Comparison of ENCODE assay signal across 22 cellular contexts in the genomic region with DNA sequence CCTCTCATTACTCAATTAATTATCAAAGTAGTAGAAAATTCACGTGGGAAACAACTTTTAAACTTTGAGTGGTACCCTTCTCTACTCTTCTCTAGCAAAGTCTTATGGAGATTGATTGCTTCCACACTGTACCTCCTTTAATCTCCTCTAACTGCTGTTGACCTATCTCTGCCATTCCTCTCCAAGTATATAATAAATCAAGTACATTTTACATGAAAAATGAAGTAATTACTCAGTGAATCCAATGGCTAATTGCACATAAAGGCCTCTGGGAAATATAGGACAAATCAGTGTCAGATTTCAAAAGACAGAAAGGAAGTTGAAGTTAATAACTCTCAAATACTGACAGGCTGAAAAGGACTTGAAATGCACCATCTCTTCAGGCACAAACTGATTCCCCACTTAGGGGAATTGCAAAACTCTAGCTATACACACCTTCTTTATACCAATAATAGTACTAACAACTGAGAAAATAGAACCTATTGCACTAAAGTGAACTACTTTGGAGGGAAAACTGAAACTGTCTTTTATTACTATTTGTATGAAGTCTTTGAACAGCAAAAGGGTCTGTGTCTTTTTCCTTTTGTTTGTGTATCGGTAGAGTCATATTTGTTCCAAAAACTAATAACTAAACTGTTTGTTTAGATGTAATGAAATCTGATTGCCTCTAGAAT.
DNase-seq lines count a peak whose midpoint lies in the region; ATAC-seq and TF ChIP-seq lines count a peak whose summit lies in the region.
"Had no signal": no experiment of that assay in that cellular context is flagged by ENCODE, and none has a peak within 500 bp of the region (broad histone marks: within the 10 kb centered on the region; RNA-seq: fewer than 3 reads in every experiment).

No MANE protein-coding gene starts in this region.

- H3K9me3 ChIP-seq in SU-DHL-6 (ENCODE audit: insufficient read depth, low read length) (no peaks in the 10 kb centered on the region), neural progenitor cell (ENCODE audit: low read depth) (no peaks in the 10 kb centered on the region)
- H3K9me3 ChIP-seq: BLaER1, body of pancreas, MG63, ovary, tibial nerve had no signal

- no peak for TF ChIP-seq CTCF in SU-DHL-6 (IDR thresholded peaks at IDR 0.05; ENCODE audit: insufficient read depth, low read length, poor library complexity, severe bottlenecking)
- no peak for TF ChIP-seq CTCF in neural progenitor cell (IDR thresholded peaks at IDR 0.05)
- no peak for TF ChIP-seq CTCF in chondrocyte (IDR thresholded peaks at IDR 0.05)

- peaks cover 8% of the 10 kb centered on the region for H3K4me1 ChIP-seq in neural progenitor cell
- H3K4me1 ChIP-seq: body of pancreas, tibial nerve had no signal

- DNase-seq in HEK293T (ENCODE audit: extremely low spot score): peak; percentile 53
- peak; percentile 64 for DNase-seq in NCI-H1417 treated with DMSO at 0.1 percent for 48 hours (lab: John Stamatoyannopoulos, UW)
- no peak for DNase-seq in neural progenitor cell (ENCODE audit: low spot score)
- no peak for DNase-seq in chondrocyte (ENCODE audit: low spot score)
- no peak for DNase-seq in glomerular visceral epithelial cell (ENCODE audit: extremely low spot score)
- DNase-seq: activated CD4-positive, alpha-beta T cell treated with anti-CD3 and anti-CD28 coated beads, Interleukin-2, amount 10 ng/mL, durations not matched to agents 7 days and 5 days; activated T-cell treated with anti-CD3 and anti-CD28 coated beads, Interleukin-2, amount 50 U/mL, for 4 hours; body of pancreas; DMS153; left ventricle myocardium superior; MG63; naive thymus-derived CD8-positive, alpha-beta T cell; NCI-H1436; NCI-H2171 treated with DMSO at 0.1 percent for 48 hours; NCI-H774; ovary; stimulated activated CD4-positive, alpha-beta T cell treated with anti-CD3 and anti-CD28 coated beads, Interleukin-2, amount 100 ng/mL, for 24 hours had no signal

- no peaks in the 10 kb centered on the region for H3K36me3 ChIP-seq in SU-DHL-6 (ENCODE audit: low read length)
- H3K36me3 ChIP-seq in neural progenitor cell: no peaks in the 10 kb centered on the region
- H3K36me3 ChIP-seq: BLaER1, MG63, ovary, tibial nerve had no signal

- H3K4me3 Mint-ChIP-seq in neural progenitor cell (no peak overlapping the region), chondrocyte (ENCODE audit: unreplicated experiment) (no peak overlapping the region)
- H3K4me3 Mint-ChIP-seq: activated CD4-positive, alpha-beta T cell treated with anti-CD3 and anti-CD28 coated beads, Interleukin-2, amount 10 ng/mL, durations not matched to agents 7 days and 5 days; activated T-cell treated with anti-CD3 and anti-CD28 coated beads, Interleukin-2, amount 50 U/mL, for 4 hours; naive thymus-derived CD8-positive, alpha-beta T cell had no signal

- H3K27me3 Mint-ChIP-seq in neural progenitor cell (ENCODE audit: insufficient read depth, low read depth) (no peaks in the 10 kb centered on the region), chondrocyte (ENCODE audit: low read depth) (no peaks in the 10 kb centered on the region)
- H3K27me3 Mint-ChIP-seq: activated CD4-positive, alpha-beta T cell treated with anti-CD3 and anti-CD28 coated beads, Interleukin-2, amount 10 ng/mL, durations not matched to agents 7 days and 5 days had no signal

- H3K9me2 ChIP-seq in SU-DHL-6 (replicated peaks; ENCODE audit: insufficient read depth, low read length): no peaks in the 10 kb centered on the region

- H4K20me1 ChIP-seq in SU-DHL-6 (ENCODE audit: low read depth, low read length) (no peaks in the 10 kb centered on the region), neural progenitor cell (ENCODE audit: low read depth) (no peaks in the 10 kb centered on the region)
- H4K20me1 ChIP-seq: BLaER1 had no signal

- H2AFZ ChIP-seq in SU-DHL-6 (ENCODE audit: low read depth, low read length, severe bottlenecking) (peak overlapping the region; percentile 34), neural progenitor cell (replicated peaks) (peak overlapping the region; percentile 5)

- CTCF ChIA-PET in HEK293T (lab: Yijun Ruan, JAX): interaction anchor here (0.7 kb wide), 1 partner anchor 28 kb away, joined by 4 read pairs; no protein-coding TSS in a partner anchor

- H3K36me3 Mint-ChIP-seq in neural progenitor cell: no peaks in the 10 kb centered on the region
- H3K36me3 Mint-ChIP-seq in chondrocyte (ENCODE audit: low read depth): no peaks in the 10 kb centered on the region
- H3K36me3 Mint-ChIP-seq: naive thymus-derived CD8-positive, alpha-beta T cell had no signal

- H3F3A ChIP-seq in SU-DHL-6 (ENCODE audit: insufficient read depth) (no peaks in the 10 kb centered on the region), neural progenitor cell (ENCODE audit: low read depth) (no peaks in the 10 kb centered on the region)

- no peak for ATAC-seq in GM19397 (IDR thresholded peaks at IDR 0.05; ENCODE audit: unreplicated experiment)
- ATAC-seq: activated T-cell treated with anti-CD3 and anti-CD28 coated beads, Interleukin-2, amount 50 U/mL, for 4 hours; body of pancreas; left ventricle myocardium superior; naive thymus-derived CD8-positive, alpha-beta T cell; Right ventricle myocardium inferior had no signal

- no peak overlapping the region for H3K27ac Mint-ChIP-seq in neural progenitor cell
- no peak overlapping the region for H3K27ac Mint-ChIP-seq in chondrocyte (ENCODE audit: unreplicated experiment)
- H3K27ac Mint-ChIP-seq: activated CD4-positive, alpha-beta T cell treated with anti-CD3 and anti-CD28 coated beads, Interleukin-2, amount 10 ng/mL, durations not matched to agents 7 days and 5 days; naive thymus-derived CD8-positive, alpha-beta T cell had no signal

- POLR2A ChIA-PET in HEK293T (lab: Yijun Ruan, JAX): no interaction called here

- no peak overlapping the region for H3K4me3 ChIP-seq in SU-DHL-6 (ENCODE audit: insufficient read depth, low read length, poor library complexity, severe bottlenecking)
- H3K4me3 ChIP-seq in neural progenitor cell: no peak overlapping the region
- H3K4me3 ChIP-seq: BLaER1, body of pancreas, MG63, ovary, tibial nerve had no signal

- H3K27me3 ChIP-seq in SU-DHL-6 (ENCODE audit: low read length): no peaks in the 10 kb centered on the region
- H3K27me3 ChIP-seq in neural progenitor cell: no peaks in the 10 kb centered on the region
- H3K27me3 ChIP-seq: BLaER1, body of pancreas, MG63, ovary, tibial nerve had no signal

- H3K4me1 Mint-ChIP-seq in neural progenitor cell: peaks cover 35% of the 10 kb centered on the region
- peaks cover 23% of the 10 kb centered on the region for H3K4me1 Mint-ChIP-seq in chondrocyte (ENCODE audit: low read depth)
- H3K4me1 Mint-ChIP-seq: activated CD4-positive, alpha-beta T cell treated with anti-CD3 and anti-CD28 coated beads, Interleukin-2, amount 10 ng/mL, durations not matched to agents 7 days and 5 days had no signal

- no peak overlapping the region for H3K27ac ChIP-seq in SU-DHL-6 (ENCODE audit: low read depth, low read length)
- no peak overlapping the region for H3K27ac ChIP-seq in neural progenitor cell
- H3K27ac ChIP-seq: BLaER1, body of pancreas, ovary, tibial nerve had no signal

- H3K4me2 ChIP-seq in SU-DHL-6 (ENCODE audit: low read depth, low read length, poor library complexity, severe bottlenecking) (no peak overlapping the region), neural progenitor cell (no peak overlapping the region)
- H3K4me2 ChIP-seq: BLaER1 had no signal

- no peaks in the 10 kb centered on the region for H3K9me3 Mint-ChIP-seq in neural progenitor cell
- peaks cover 5% of the 10 kb centered on the region for H3K9me3 Mint-ChIP-seq in chondrocyte (ENCODE audit: low read depth)
- H3K9me3 Mint-ChIP-seq: activated CD4-positive, alpha-beta T cell treated with anti-CD3 and anti-CD28 coated beads, Interleukin-2, amount 10 ng/mL, durations not matched to agents 7 days and 5 days had no signal

- no peak overlapping the region for H3K9ac ChIP-seq in SU-DHL-6 (ENCODE audit: low read length)
- no peak overlapping the region for H3K9ac ChIP-seq in neural progenitor cell
- H3K9ac ChIP-seq: BLaER1 had no signal

- no peaks in the 10 kb centered on the region for H3K79me2 ChIP-seq in SU-DHL-6 (ENCODE audit: insufficient read depth, low read length)
- H3K79me2 ChIP-seq in neural progenitor cell (ENCODE audit: low read depth): no peaks in the 10 kb centered on the region

TF ChIP-seq in HEK293T, 16 proteins besides CTCF, POLR2A, EP300 and RAD21:
- TF ChIP-seq FOXM1 (IDR thresholded peaks at IDR 0.05; ENCODE audit: borderline replicate concordance) (0 out of 2 replicates have a peak, but pooled peaks have one; percentile 58), NFRKB (IDR thresholded peaks at IDR 0.05) (no peak), SUZ12 (IDR thresholded peaks at IDR 0.05) (no peak), BHLHE40 (IDR thresholded peaks at IDR 0.05; ENCODE audit: borderline replicate concordance) (no peak), LEF1 (IDR thresholded peaks at IDR 0.05; ENCODE audit: borderline replicate concordance) (peak; percentile 94), TARDBP (IDR thresholded peaks at IDR 0.05) (no peak), CTBP1 (IDR thresholded peaks at IDR 0.05; ENCODE audit: borderline replicate concordance) (peak; percentile 95), ZNF384 (IDR thresholded peaks at IDR 0.05) (no peak), ELF4 (IDR thresholded peaks at IDR 0.05) (no peak), FOXK2 (IDR thresholded peaks at IDR 0.05) (no peak), SP1 (IDR thresholded peaks at IDR 0.05) (no peak), ARNT (IDR thresholded peaks at IDR 0.05) (peak; percentile 54; the same call in 1 of the 2 replicates), PKNOX1 (IDR thresholded peaks at IDR 0.05) (peak; percentile 97), L3MBTL2 (conservative IDR thresholded peaks at IDR 0.05) (no peak), FOXA1 (IDR thresholded peaks at IDR 0.05) (peak; percentile 44; the same call in 1 of the 2 replicates), HDGF (IDR thresholded peaks at IDR 0.05; ENCODE audit: borderline replicate concordance) (no peak)

Comparison
In these comparisons a context has a peak if more than half of its experiments do, and no peak if none do; other contexts are left out.
1. DNase-seq: peak in HEK293T (single experiment) and NCI-H1417 treated with DMSO at 0.1 percent for 48 hours (single experiment); none in neural progenitor cell (single experiment), chondrocyte (single experiment) and glomerular visceral epithelial cell (single experiment).